8 cellular contexts compared by ENCODE assay signal in the genomic region with DNA sequence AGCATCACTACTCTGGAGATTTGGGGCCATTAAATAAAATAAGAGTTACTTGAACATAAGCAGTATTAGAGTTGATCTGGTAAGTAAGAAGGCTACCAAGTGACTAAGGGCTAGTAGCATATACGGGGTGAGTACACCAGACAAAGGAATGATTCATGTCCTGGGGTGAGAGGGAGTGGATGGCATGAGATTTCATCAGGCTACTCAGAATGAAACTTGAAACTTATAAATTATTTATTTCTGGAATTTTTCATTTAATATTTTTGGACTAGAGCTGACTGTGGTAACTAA. TPM values are rescaled to one million over a fixed set of nuclear protein-coding genes. Genes with fewer than 3 reads are reported as not detected.
DNase-seq lines count a peak whose midpoint lies in the region; ATAC-seq and TF ChIP-seq lines count a peak whose summit lies in the region.

No MANE protein-coding gene starts in this region.

- H3K4me3 ChIP-seq in right atrium auricular region, result peak overlapping the region in 1 of 2 donors; percentile 81
- no peak overlapping the region for H3K4me3 ChIP-seq in right cardiac atrium (ENCODE audit: low read length)
- H3K4me3 ChIP-seq in hepatocyte, result no peak overlapping the region
- no peak overlapping the region for H3K4me3 ChIP-seq in urinary bladder (ENCODE audit: low read depth, low read length)
- H3K4me3 ChIP-seq in Karpas-422 (ENCODE audit: low read length), result no peak overlapping the region

- H3K36me3 ChIP-seq in right atrium auricular region (no peaks in the 10 kb centered on the region), hepatocyte (replicated peaks; ENCODE audit: insufficient read depth, low read depth) (no peaks in the 10 kb centered on the region), urinary bladder (ENCODE audit: insufficient read depth) (peaks cover 3% of the 10 kb centered on the region), Karpas-422 (ENCODE audit: insufficient read depth, low read length) (no peaks in the 10 kb centered on the region)

- H3K36me3 Mint-ChIP-seq in activated T-helper 1 cell treated with anti-CD3 and anti-CD28 coated beads, Interleukin-12 subunit alpha, Interleukin-12 subunit beta, Interleukin-2, Interleukin-4 antibody, amounts not matched to agents 30 ng/mL and 10 ng/mL and 1 ng/mL, durations not matched to agents 14 hours and 24 hours and 36 hours (ENCODE audit: low read depth), result peaks cover 36% of the 10 kb centered on the region

- TF ChIP-seq CTCF in right atrium auricular region (IDR thresholded peaks at IDR 0.05) (no peak), hepatocyte (IDR thresholded peaks at IDR 0.05; ENCODE audit: poor library complexity) (no peak)

- peak overlapping the region; percentile 81 for H3K4me2 ChIP-seq in hepatocyte
- no peak overlapping the region for H3K4me2 ChIP-seq in Karpas-422 (ENCODE audit: low read depth, low read length, poor library complexity, severe bottlenecking)

- H3K27ac ChIP-seq in right atrium auricular region (peak overlapping the region; percentile 95 to 96), right cardiac atrium (ENCODE audit: low read length) (no peak overlapping the region), hepatocyte (peak overlapping the region; percentile 93), urinary bladder (ENCODE audit: low read depth) (peak overlapping the region; percentile 67), Karpas-422 (ENCODE audit: low read length) (no peak overlapping the region)

- DNase-seq in right atrium auricular region (ENCODE audit: low spot score) (no peak), right cardiac atrium (no peak), hepatocyte (ENCODE audit: low spot score) (no peak), NCI-H187 treated with DMSO at 0.1 percent for 48 hours (lab: John Stamatoyannopoulos, UW) (no peak), T-helper 9 cell (no peak), Karpas-422 (no peak)
- DNase-seq in activated T-helper 1 cell treated with anti-CD3 and anti-CD28 coated beads, Interleukin-12 subunit alpha, Interleukin-12 subunit beta, Interleukin-2, Interleukin-4 antibody, amounts not matched to agents 30 ng/mL and 10 ng/mL and 1 ng/mL, durations not matched to agents 14 hours and 24 hours and 36 hours (ENCODE audit: low spot score), result no peak

- H3K79me2 ChIP-seq in hepatocyte (peaks cover 18% of the 10 kb centered on the region), Karpas-422 (ENCODE audit: low read length) (no peaks in the 10 kb centered on the region)

- H3K4me3 Mint-ChIP-seq in activated T-helper 1 cell treated with anti-CD3 and anti-CD28 coated beads, Interleukin-12 subunit alpha, Interleukin-12 subunit beta, Interleukin-2, Interleukin-4 antibody, amounts not matched to agents 30 ng/mL and 10 ng/mL and 1 ng/mL, durations not matched to agents 14 hours and 24 hours and 36 hours, result peak overlapping the region; percentile 96

- intact Hi-C loops in right cardiac atrium (cut with DNase I), result no loop called here
- intact Hi-C loops in activated T-helper 1 cell treated with anti-CD3 and anti-CD28 coated beads, Interleukin-12 subunit alpha, Interleukin-12 subunit beta, Interleukin-2, Interleukin-4 antibody, amounts not matched to agents 30 ng/mL and 10 ng/mL and 1 ng/mL, durations not matched to agents 14 hours and 24 hours and 36 hours (cut with micrococcal nuclease), result loop anchor here (10.0 kb wide), 1 partner anchor 500 kb away; no protein-coding TSS in a partner anchor

- H3K9me3 ChIP-seq in right atrium auricular region (no peaks in the 10 kb centered on the region), right cardiac atrium (ENCODE audit: control insufficient read depth, low read length) (no peaks in the 10 kb centered on the region), hepatocyte (ENCODE audit: low read depth) (no peaks in the 10 kb centered on the region), Karpas-422 (ENCODE audit: low read length) (no peaks in the 10 kb centered on the region)

- no peak overlapping the region for H3K9ac ChIP-seq in Karpas-422 (ENCODE audit: low read length)

- ATAC-seq in right cardiac atrium, result no peak

- H3K9me2 ChIP-seq in hepatocyte (replicated peaks; ENCODE audit: insufficient read depth) (no peaks in the 10 kb centered on the region), Karpas-422 (replicated peaks; ENCODE audit: insufficient read depth, low read length) (no peaks in the 10 kb centered on the region)

- peak overlapping the region; percentile 96 for H3K27ac Mint-ChIP-seq in activated T-helper 1 cell treated with anti-CD3 and anti-CD28 coated beads, Interleukin-12 subunit alpha, Interleukin-12 subunit beta, Interleukin-2, Interleukin-4 antibody, amounts not matched to agents 30 ng/mL and 10 ng/mL and 1 ng/mL, durations not matched to agents 14 hours and 24 hours and 36 hours

- no peaks in the 10 kb centered on the region for H3K27me3 Mint-ChIP-seq in activated T-helper 1 cell treated with anti-CD3 and anti-CD28 coated beads, Interleukin-12 subunit alpha, Interleukin-12 subunit beta, Interleukin-2, Interleukin-4 antibody, amounts not matched to agents 30 ng/mL and 10 ng/mL and 1 ng/mL, durations not matched to agents 14 hours and 24 hours and 36 hours (ENCODE audit: insufficient read depth)

- no peaks in the 10 kb centered on the region for H4K20me1 ChIP-seq in hepatocyte (ENCODE audit: insufficient read depth, poor library complexity, severe bottlenecking)
- no peaks in the 10 kb centered on the region for H4K20me1 ChIP-seq in Karpas-422 (ENCODE audit: insufficient read depth, low read depth, low read length)

- H2AFZ ChIP-seq in hepatocyte (no peak overlapping the region), Karpas-422 (ENCODE audit: low read length) (no peak overlapping the region)

- H3K4me1 ChIP-seq in right atrium auricular region, result peaks cover 0 to 41% of the 10 kb centered on the region in 2 donors
- peaks cover 2% of the 10 kb centered on the region for H3K4me1 ChIP-seq in right cardiac atrium (ENCODE audit: control insufficient read depth, insufficient read depth, low read length)
- H3K4me1 ChIP-seq in hepatocyte (ENCODE audit: insufficient read depth), result peaks cover 7% of the 10 kb centered on the region
- no peaks in the 10 kb centered on the region for H3K4me1 ChIP-seq in urinary bladder (ENCODE audit: insufficient read depth)
- peaks cover 26% of the 10 kb centered on the region for H3K4me1 ChIP-seq in Karpas-422 (ENCODE audit: low read length)

- H3K27me3 ChIP-seq in right atrium auricular region, result no peaks in the 10 kb centered on the region
- no peaks in the 10 kb centered on the region for H3K27me3 ChIP-seq in right cardiac atrium (ENCODE audit: control insufficient read depth, insufficient read depth)
- H3K27me3 ChIP-seq in hepatocyte, result no peaks in the 10 kb centered on the region
- H3K27me3 ChIP-seq in Karpas-422 (ENCODE audit: low read length), result no peaks in the 10 kb centered on the region

- H3K9me3 Mint-ChIP-seq in activated T-helper 1 cell treated with anti-CD3 and anti-CD28 coated beads, Interleukin-12 subunit alpha, Interleukin-12 subunit beta, Interleukin-2, Interleukin-4 antibody, amounts not matched to agents 30 ng/mL and 10 ng/mL and 1 ng/mL, durations not matched to agents 14 hours and 24 hours and 36 hours, result no peaks in the 10 kb centered on the region

- peaks cover 74% of the 10 kb centered on the region for H3K4me1 Mint-ChIP-seq in activated T-helper 1 cell treated with anti-CD3 and anti-CD28 coated beads, Interleukin-12 subunit alpha, Interleukin-12 subunit beta, Interleukin-2, Interleukin-4 antibody, amounts not matched to agents 30 ng/mL and 10 ng/mL and 1 ng/mL, durations not matched to agents 14 hours and 24 hours and 36 hours (ENCODE audit: low read depth)

- 44% methylated on average over 1 of the region's 1 CpG for WGBS in right cardiac atrium
- 60% methylated on average over 1 of the region's 1 CpG for WGBS in hepatocyte (ENCODE audit: low lambda C conversion rate, missing lambda C conversion rate)
- WGBS in urinary bladder, result 51% methylated on average over 1 of the region's 1 CpG

RNA-seq across cellular contexts. Expression of a gene that starts 2.3 kb away (rescaled TPM):
- total RNA-seq in right atrium auricular region (10 to 100 TPM; 11.1 to 12.9 TPM), right cardiac atrium (10 to 100 TPM; 10.3 to 24.0 (median 20.1) TPM), hepatocyte (9.5 and 9.8 TPM in 2 replicates), urinary bladder (30.3 TPM)
- polyA plus RNA-seq in right cardiac atrium (3.9 TPM), hepatocyte (1.6 and 1.7 TPM in 2 replicates), urinary bladder (12.6 TPM)
- total RNA-seq in activated T-helper 1 cell treated with anti-CD3 and anti-CD28 coated beads, Interleukin-12 subunit alpha, Interleukin-12 subunit beta, Interleukin-2, Interleukin-4 antibody, amounts not matched to agents 30 ng/mL and 10 ng/mL and 1 ng/mL, durations not matched to agents 14 hours and 24 hours and 36 hours, result 10.4 and 11.0 TPM in 2 replicates
- 0.07 and 0.22 TPM in 2 replicates for total RNA-seq in Karpas-422 (2014; rRNA removed; shearing (Covaris generic); ENCODE audit: low replicate concordance)

RNA-seq across cellular contexts. Expression of a gene that starts 50.9 kb away (rescaled TPM):
- not detected for total RNA-seq in right atrium auricular region
- total RNA-seq in right cardiac atrium, result not detected
- not detected for polyA plus RNA-seq in right cardiac atrium
- total RNA-seq in activated T-helper 1 cell treated with anti-CD3 and anti-CD28 coated beads, Interleukin-12 subunit alpha, Interleukin-12 subunit beta, Interleukin-2, Interleukin-4 antibody, amounts not matched to agents 30 ng/mL and 10 ng/mL and 1 ng/mL, durations not matched to agents 14 hours and 24 hours and 36 hours, result not detected in 2 replicates
- total RNA-seq in hepatocyte, result not detected in 2 replicates
- polyA plus RNA-seq in hepatocyte, result not detected in 2 replicates
- total RNA-seq in urinary bladder, result not detected
- polyA plus RNA-seq in urinary bladder, result not detected
- not detected in 2 replicates for total RNA-seq in Karpas-422 (2014; rRNA removed; shearing (Covaris generic); ENCODE audit: low replicate concordance)

Comparison
In these comparisons a context has a peak if more than half of its experiments do, and no peak if none do; other contexts are left out.
1. H3K27ac ChIP-seq: peak in right atrium auricular region (2 of 2), hepatocyte (single experiment) and urinary bladder (single experiment); none in right cardiac atrium (single experiment) and Karpas-422 (single experiment).